ENCODE assay signal across 8 cellular contexts in the genomic region with DNA sequence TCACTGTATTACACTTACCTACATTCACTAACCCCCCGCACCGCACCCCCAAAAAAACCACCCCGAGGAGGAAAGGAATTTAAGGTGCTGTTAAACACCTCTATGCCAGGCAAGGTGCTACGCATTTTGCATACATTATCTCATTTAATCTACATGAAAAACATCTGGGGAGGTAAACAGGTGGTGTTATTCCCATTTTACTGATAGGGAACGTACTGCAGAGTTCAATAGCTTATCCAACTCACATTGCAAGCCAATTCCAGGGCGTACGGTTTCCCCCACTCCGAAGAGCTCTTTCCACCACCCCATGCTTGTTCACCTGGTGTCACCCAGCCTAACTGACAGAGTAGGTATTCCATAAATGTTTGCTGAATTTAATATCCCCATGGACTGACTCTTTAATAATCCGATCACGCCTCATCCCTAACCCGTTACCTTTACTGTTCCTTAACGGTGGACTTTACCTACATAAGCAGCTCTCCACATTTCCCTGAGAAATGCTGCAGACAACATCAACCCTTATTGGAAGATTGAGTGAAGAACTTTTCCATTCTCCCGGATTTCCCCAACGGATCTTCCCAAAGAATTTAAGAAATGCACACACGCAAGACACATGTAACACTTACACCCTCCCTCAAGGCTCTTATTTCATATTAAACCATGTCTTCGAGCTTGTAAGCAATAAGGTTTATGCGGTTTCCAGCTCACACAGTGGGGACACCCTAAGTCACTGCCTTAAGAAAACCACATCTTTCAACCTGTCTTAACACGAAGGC. TPM values are rescaled to one million over a fixed set of nuclear protein-coding genes. Genes with fewer than 3 reads are reported as not detected.
DNase-seq lines count a peak whose midpoint lies in the region; FAIRE-seq and TF ChIP-seq lines count a peak whose summit lies in the region.

No MANE protein-coding gene starts in this region.

- H3K36me3 ChIP-seq in MG63 (peaks cover 23% of the 10 kb centered on the region), ascending aorta (no peaks in the 10 kb centered on the region), kidney (ENCODE audit: control insufficient read depth in 1 of 2, insufficient read depth in 2 of 2, low read length in 2 of 2) (no peaks in the 10 kb centered on the region), stomach (no peaks in the 10 kb centered on the region)

- peak overlapping the region; percentile 22 to 69 for H3K9ac ChIP-seq in kidney (ENCODE audit: low read length in 2 of 2)

- DNase-seq in ELR (ENCODE audit: low read depth) (peak; percentile 63), MG63 (no peak), ascending aorta (ENCODE audit: low spot score in 2 of 2) (no peak), kidney (no peak), stomach (no peak), T-helper 9 cell (no peak), frontal cortex (ENCODE audit: low spot score in 2 of 2) (no peak), GM12891 (ENCODE audit: insufficient read length, low spot score) (no peak)

- FAIRE-seq in kidney (lab: Jason Lieb, UNC) (no peak), frontal cortex (lab: Jason Lieb, UNC) (no peak), GM12891 (lab: Jason Lieb, UNC) (no peak)

- H3K4me1 ChIP-seq in ascending aorta (peaks cover 0 to 15% of the 10 kb centered on the region in 2 donors), kidney (ENCODE audit: control insufficient read depth in 1 of 2, insufficient read depth in 1 of 2, low read depth in 1 of 2, low read length in 2 of 2) (peaks cover 0 to 11% of the 10 kb centered on the region in 2 donors), stomach (peaks cover 3 to 42% (median 27%) of the 10 kb centered on the region in 4 donors)

- intact Hi-C loops in ascending aorta (cut with DNase I) (loop anchor here (2.0 to 5.0 kb wide), 4 partner anchors 37 to 281 kb away; no protein-coding TSS in a partner anchor), kidney (cut with DNase I) (no loop called here), stomach (cut with DNase I; ENCODE audit: low total_unique reads) (no loop called here)

- H3K9me3 ChIP-seq in MG63 (peaks cover 3% of the 10 kb centered on the region), ascending aorta (no peaks in the 10 kb centered on the region), kidney (ENCODE audit: control insufficient read depth in 1 of 2, low read length in 2 of 2) (no peaks in the 10 kb centered on the region), stomach (peaks cover 0 to 7% (median 0%) of the 10 kb centered on the region in 4 donors)

- WGBS in stomach, 5 donors = 4 to 8% (median 4%) methylated on average over 18 of the region's 18 CpGs

- peak overlapping the region; percentile 96 to 98 for H3K27ac ChIP-seq in ascending aorta
- H3K27ac ChIP-seq in kidney (ENCODE audit: low read depth in 2 of 2, low read length in 2 of 2) = peak overlapping the region; percentile 37 to 65
- H3K27ac ChIP-seq in stomach = peak overlapping the region; percentile 19 to 99 (median 95)

- H3K27me3 ChIP-seq in MG63 = no peaks in the 10 kb centered on the region
- H3K27me3 ChIP-seq in ascending aorta = no peaks in the 10 kb centered on the region
- peaks cover 0 to 7% (median 0%) of the 10 kb centered on the region in 3 donors for H3K27me3 ChIP-seq in stomach

- H3K4me3 ChIP-seq in MG63 (peak overlapping the region; percentile 91), ascending aorta (peak overlapping the region; percentile 76 to 95), kidney (ENCODE audit: low read length in 2 of 2) (peak overlapping the region; percentile 82 to 92), stomach (peak overlapping the region; percentile 89 to 99 (median 96))

- TF ChIP-seq POLR2A in stomach (IDR thresholded peaks at IDR 0.05) (no peak), GM12891 (IDR thresholded peaks at IDR 0.05; ENCODE audit: low read depth, low read length) (no peak)

- no peak for TF ChIP-seq CTCF in ascending aorta (IDR thresholded peaks at IDR 0.05)
- TF ChIP-seq CTCF in kidney (IDR thresholded peaks at IDR 0.05; ENCODE audit: borderline replicate concordance, extremely low read depth, insufficient read depth) = no peak
- TF ChIP-seq CTCF in stomach (IDR thresholded peaks at IDR 0.05) = no peak

- no peak for TF ChIP-seq EP300 in stomach (IDR thresholded peaks at IDR 0.05)

TF ChIP-seq in GM12891, 5 proteins besides CTCF, POLR2A, EP300 and RAD21:
- TF ChIP-seq POU2F2 (IDR thresholded peaks at IDR 0.05; ENCODE audit: low read depth, low read length) (no peak), PAX5 (IDR thresholded peaks at IDR 0.05; ENCODE audit: insufficient read depth, low read length, severe bottlenecking) (no peak), TAF1 (IDR thresholded peaks at IDR 0.05; ENCODE audit: low read depth, low read length) (no peak), POLR2AphosphoS5 (IDR thresholded peaks at IDR 0.05; ENCODE audit: low read depth, low read length) (no peak), SPI1 (IDR thresholded peaks at IDR 0.05; ENCODE audit: low read depth, low read length) (no peak)

RNA-seq across cellular contexts. Expression of gene RAPH1, which starts 1.2 kb away (rescaled TPM):
- total RNA-seq in MG63 (2014; rRNA removed; shearing (Covaris generic); ENCODE audit: low replicate concordance) = 12.5 and 57.0 TPM in 2 replicates
- total RNA-seq in ascending aorta = 49.8 TPM
- 90.7 TPM for total RNA-seq in kidney
- polyA plus RNA-seq in kidney (ENCODE audit: insufficient read depth, low read depth, low replicate concordance) = 3.5 TPM
- 1,000 to 10,000 TPM in 1 of 5 donors, 100 to 1,000 TPM in 1, 10 to 100 TPM in 2, 1 to 10 TPM in 1; 4.7 to 1,062 (median 44.6) TPM for total RNA-seq in stomach
- polyA plus RNA-seq in stomach = 1 to 10 TPM; 2.5 to 3.7 (median 3.5) TPM
- total RNA-seq in frontal cortex = 35.9 TPM
- 0.23 TPM for polyA plus RNA-seq in GM12891 (2012; ENCODE audit: low read depth, missing spikeins)
